In the genomic region with DNA sequence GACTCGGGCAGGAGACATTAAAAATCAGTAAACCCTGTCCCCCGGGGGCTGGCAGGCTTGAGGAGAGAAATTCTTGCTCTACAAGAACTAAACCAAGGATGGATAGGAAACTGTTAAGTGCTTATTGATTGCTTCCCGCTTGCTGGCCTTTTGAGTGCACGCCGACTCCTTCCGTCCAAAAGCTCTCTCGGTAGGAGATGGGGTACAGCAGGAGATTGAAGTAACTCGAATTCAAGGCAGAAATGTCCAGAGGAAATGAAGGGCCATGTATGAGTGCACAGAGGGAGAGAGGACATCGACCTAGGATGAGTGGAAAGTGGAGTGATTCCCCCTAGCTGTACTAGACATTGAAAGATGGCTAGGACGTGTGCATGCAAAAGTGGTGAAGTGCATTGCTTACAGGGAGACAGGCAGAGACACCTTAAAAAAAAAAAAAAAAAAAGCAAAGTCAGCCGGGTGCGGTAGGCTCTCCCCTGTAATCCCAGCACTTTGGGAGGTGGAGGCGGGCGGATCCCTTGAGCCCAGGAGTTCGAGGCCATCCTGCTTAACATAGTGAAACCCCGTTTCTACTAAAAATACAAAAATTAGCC, we compare ENCODE assay signal across 1 cellular context.
TF ChIP-seq lines count a peak whose summit lies in the region.

No MANE protein-coding gene starts in this region.

TF ChIP-seq in SK-N-SH treated with all-trans-retinoic acid at 6 μM for 48 hours, 23 proteins besides CTCF, POLR2A, EP300 and RAD21 (continued from another document):
- TF ChIP-seq POU6F1 (CRISPR knock-in tag; IDR thresholded peaks at IDR 0.05; ENCODE audit: borderline replicate concordance, low read depth) (no peak), TSHZ2 (CRISPR knock-in tag; IDR thresholded peaks at IDR 0.05) (no peak), CSRNP3 (CRISPR knock-in tag; IDR thresholded peaks at IDR 0.05) (no peak), GLIS3 (CRISPR knock-in tag; IDR thresholded peaks at IDR 0.05) (no peak), RARB (CRISPR knock-in tag; IDR thresholded peaks at IDR 0.05) (no peak), ZFP30 (CRISPR knock-in tag; IDR thresholded peaks at IDR 0.05) (no peak), SNAI2 (CRISPR knock-in tag; IDR thresholded peaks at IDR 0.05) (no peak), CSDC2 (CRISPR knock-in tag; IDR thresholded peaks at IDR 0.05) (no peak), ZNF8 (CRISPR knock-in tag; IDR thresholded peaks at IDR 0.05) (no peak), ESRRG (CRISPR knock-in tag; IDR thresholded peaks at IDR 0.05) (no peak), ISL1 (CRISPR knock-in tag; IDR thresholded peaks at IDR 0.05) (no peak), PPARA (CRISPR knock-in tag; IDR thresholded peaks at IDR 0.05; ENCODE audit: borderline replicate concordance) (no peak), OSR1 (CRISPR knock-in tag; IDR thresholded peaks at IDR 0.05) (no peak)
- TF ChIP-seq, protein P1, sequence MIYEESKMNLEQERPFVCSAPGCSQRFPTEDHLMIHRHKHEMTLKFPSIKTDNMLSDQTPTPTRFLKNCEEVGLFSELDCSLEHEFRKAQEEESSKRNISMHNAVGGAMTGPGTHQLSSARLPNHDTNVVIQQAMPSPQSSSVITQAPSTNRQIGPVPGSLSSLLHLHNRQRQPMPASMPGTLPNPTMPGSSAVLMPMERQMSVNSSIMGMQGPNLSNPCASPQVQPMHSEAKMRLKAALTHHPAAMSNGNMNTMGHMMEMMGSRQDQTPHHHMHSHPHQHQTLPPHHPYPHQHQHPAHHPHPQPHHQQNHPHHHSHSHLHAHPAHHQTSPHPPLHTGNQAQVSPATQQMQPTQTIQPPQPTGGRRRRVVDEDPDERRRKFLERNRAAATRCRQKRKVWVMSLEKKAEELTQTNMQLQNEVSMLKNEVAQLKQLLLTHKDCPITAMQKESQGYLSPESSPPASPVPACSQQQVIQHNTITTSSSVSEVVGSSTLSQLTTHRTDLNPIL (CRISPR knock-in tag; IDR thresholded peaks at IDR 0.05; ENCODE audit: low read depth) = no peak
TF ChIP-seq in SK-N-SH treated with all-trans-retinoic acid at 6 μM for 48 hours: peak in this region for 0.
